ENCODE assay signal across 29 cellular contexts in genomic region chr5:127804886-127805426, GRCh38.
A peak's percentile ranks its signal among the peaks of the same experiment; 100 is the strongest.
DNase-seq lines count a peak whose midpoint lies in the region; ATAC-seq, FAIRE-seq and TF ChIP-seq lines count a peak whose summit lies in the region.
"Had no signal": no experiment of that assay in that cellular context is flagged by ENCODE, and none has a peak within 500 bp of the region (broad histone marks: within the 10 kb centered on the region; RNA-seq: fewer than 3 reads in every experiment).

No MANE protein-coding gene starts in this region.

- peak overlapping the region; percentile 10; the same call in 1 of the 2 replicates for H2AK5ac ChIP-seq in IMR-90 (ENCODE audit: low read depth, low read length)
- no peak overlapping the region for H2AK5ac ChIP-seq in mesenchymal stem cell (ENCODE audit: low read length, severe bottlenecking)

- no peak overlapping the region for H2BK12ac ChIP-seq in mesenchymal stem cell (ENCODE audit: low read length in 2 of 2)

- dilution Hi-C loops in IMR-90 (cut with HindIII; ENCODE audit: low sequenced_read_pairs, unreplicated experiment), result no loop called here

- H3K27me3 ChIP-seq in IMR-90 (ENCODE audit: control insufficient read depth, insufficient read depth, low read length) (no peaks in the 10 kb centered on the region), bronchial epithelial cell (ENCODE audit: control insufficient read depth, insufficient read depth, low read length) (no peaks in the 10 kb centered on the region), mesenchymal stem cell (ENCODE audit: control insufficient read depth in 1 of 2, insufficient read depth in 1 of 2, low read length in 2 of 2) (no peaks in the 10 kb centered on the region)
- H3K27me3 ChIP-seq: adrenal gland, gastroesophageal sphincter, sigmoid colon had no signal

- peak overlapping the region; percentile 55; the same call in 1 of the 2 replicates for H2BK120ac ChIP-seq in IMR-90 (ENCODE audit: low read depth, low read length)
- no peak overlapping the region for H2BK120ac ChIP-seq in mesenchymal stem cell (ENCODE audit: low read depth, low read length)

- no peak for TF ChIP-seq POLR2A in IMR-90 (IDR thresholded peaks at IDR 0.05; ENCODE audit: low read depth, low read length)

- in situ Hi-C loops in IMR-90 (cut with MboI; ENCODE audit: low sequenced_read_pairs), result no loop called here

- intact Hi-C loops in IMR-90 (cut with micrococcal nuclease), result no loop called here

- no peaks in the 10 kb centered on the region for H4K20me1 ChIP-seq in IMR-90 (ENCODE audit: insufficient read depth, low read length)

- no peaks in the 10 kb centered on the region for H3K36me3 ChIP-seq in IMR-90 (ENCODE audit: control insufficient read depth, insufficient read depth, low read length)
- H3K36me3 ChIP-seq in bronchial epithelial cell (ENCODE audit: control insufficient read depth, insufficient read depth, low read length), result no peaks in the 10 kb centered on the region
- no peaks in the 10 kb centered on the region for H3K36me3 ChIP-seq in mesenchymal stem cell (ENCODE audit: control insufficient read depth in 1 of 2, insufficient read depth in 2 of 2, low read depth in 1 of 2, low read length in 2 of 2)
- H3K36me3 ChIP-seq: adrenal gland, gastroesophageal sphincter, sigmoid colon, thoracic aorta had no signal

- H2BK20ac ChIP-seq in IMR-90 (ENCODE audit: low read depth, low read length), result peak overlapping the region; percentile 7; the same call in 1 of the 2 replicates

- POLR2A ChIA-PET in IMR-90 (lab: Charles Lee; ENCODE audit: unreplicated experiment), result no interaction called here

- H3K56ac ChIP-seq in IMR-90 (ENCODE audit: extremely low read depth, insufficient read depth, low read length), result no peak overlapping the region

- H2BK5ac ChIP-seq in IMR-90 (ENCODE audit: low read depth, low read length, poor library complexity, severe bottlenecking), result no peak overlapping the region
- H2BK5ac ChIP-seq in mesenchymal stem cell (ENCODE audit: low read depth, low read length, poor library complexity, severe bottlenecking), result no peak overlapping the region

- no peak overlapping the region; the same call in 2 of the 3 replicates for H2BK15ac ChIP-seq in IMR-90 (ENCODE audit: low read depth, low read length)
- H2BK15ac ChIP-seq in mesenchymal stem cell (ENCODE audit: low read depth, poor library complexity, severe bottlenecking), result no peak overlapping the region

- CTCF ChIA-PET in IMR-90 (lab: Yijun Ruan, JAX), result no interaction called here

- no peak overlapping the region for H3K4me2 ChIP-seq in IMR-90 (ENCODE audit: low read depth, low read length)
- H3K4me2 ChIP-seq in mesenchymal stem cell (ENCODE audit: low read length, poor library complexity, severe bottlenecking), result no peak overlapping the region

- H3K27ac ChIP-seq in IMR-90 (ENCODE audit: insufficient read depth, low read length), result no peak overlapping the region
- H3K27ac ChIP-seq in mesenchymal stem cell (ENCODE audit: low read length, poor library complexity, severe bottlenecking), result no peak overlapping the region
- H3K27ac ChIP-seq: adrenal gland, coronary artery, gastroesophageal sphincter, sigmoid colon, thoracic aorta had no signal

- H3K23ac ChIP-seq in IMR-90 (ENCODE audit: low read depth, low read length) (0 out of 2 replicates have a peak overlapping the region, but pooled peaks have one; percentile 13), mesenchymal stem cell (ENCODE audit: low read length in 2 of 2) (no peak overlapping the region)

- TF ChIP-seq RAD21 in IMR-90 (IDR thresholded peaks at IDR 0.05; ENCODE audit: low read length), result no peak

- BruUV-seq in IMR-90 (replicated peaks; lab: Mats Ljungman, UMichigan), result no TSS peak

- H3K79me1 ChIP-seq in IMR-90 (ENCODE audit: low read depth in 1 of 2, low read length in 2 of 2) (no peaks in the 10 kb centered on the region), mesenchymal stem cell (replicated peaks; ENCODE audit: low read length, poor library complexity, severe bottlenecking) (no peaks in the 10 kb centered on the region)

- WGBS in IMR-90 (ENCODE audit: extremely low coverage in 2 of 2, insufficient read length in 1 of 2), 2 experiments, result 77% methylated on average over 3 of the region's 6 CpGs; no CpG with 5 or more reads in 1 of the 2 experiments
- WGBS in mesenchymal stem cell, result 70% methylated on average over 4 of the region's 6 CpGs

- H3K14ac ChIP-seq in IMR-90 (replicated peaks; ENCODE audit: low read depth, low read length) (no peak overlapping the region), mesenchymal stem cell (ENCODE audit: low read length in 2 of 2) (no peak overlapping the region)

- no peak overlapping the region for H3K4me3 ChIP-seq in IMR-90 (ENCODE audit: insufficient read depth, low read depth, low read length)
- H3K4me3 ChIP-seq in bronchial epithelial cell (ENCODE audit: low read depth, low read length), result no peak overlapping the region
- H3K4me3 ChIP-seq in mesenchymal stem cell (ENCODE audit: insufficient read depth in 1 of 2, low read depth in 1 of 2, low read length in 2 of 2), result no peak overlapping the region
- H3K4me3 ChIP-seq: adrenal gland, coronary artery, gastroesophageal sphincter, sigmoid colon, thoracic aorta had no signal

- no peak overlapping the region; the same call in 1 of the 2 replicates for H4K91ac ChIP-seq in IMR-90 (ENCODE audit: insufficient read depth, low read depth, low read length)
- peak overlapping the region; percentile 58 for H4K91ac ChIP-seq in mesenchymal stem cell (ENCODE audit: low read length)

- H3K9me1 ChIP-seq in IMR-90 (ENCODE audit: insufficient read depth, low read length), result peaks cover 6% of the 10 kb centered on the region; the same call in 1 of the 2 replicates

- DNase-seq in AG20443 (ENCODE audit: low spot score) (peak; percentile 25), IMR-90 (peak; percentile 61), bronchial epithelial cell (ENCODE audit: low read depth) (peak; percentile 80), mesenchymal stem cell (peak; percentile 42), NCI-H1436 treated with DMSO at 0.1 percent for 48 hours (lab: John Stamatoyannopoulos, UW) (no peak), Ammon's horn (ENCODE audit: low spot score) (no peak)
- DNase-seq: activated CD4-positive, alpha-beta T cell treated with anti-CD3 and anti-CD28 coated beads, Interleukin-2, amount 50 U/mL, for 48 hours; activated naive CD4-positive, alpha-beta T cell treated with Interleukin-2 at 50 U/mL for 16 hours; adrenal gland; C1 segment of cervical spinal cord; Caco-2; DMS79 treated with DMSO at 0.1 percent for 48 hours; effector memory CD4-positive, alpha-beta T cell; HFFc6; hypothalamus; immature natural killer cell; mesendoderm; NCI-H187; NCI-H524 treated with DMSO at 0.1 percent for 48 hours; SIG-M5; sigmoid colon; stimulated activated CD4-positive, alpha-beta T cell treated with anti-CD3 and anti-CD28 coated beads, Interleukin-15, amount 100 ng/mL, for 24 hours; stimulated activated naive CD4-positive, alpha-beta T cell had no signal

- H4K8ac ChIP-seq in IMR-90 (ENCODE audit: low read depth in 2 of 2, low read length in 2 of 2) (peak overlapping the region in 1 of 2 experiments; percentile 0; a peak in 1 of 4 replicates), mesenchymal stem cell (ENCODE audit: low read length) (no peak overlapping the region)

- H3K9ac ChIP-seq in IMR-90 (ENCODE audit: low read depth, low read length), result no peak overlapping the region
- H3K9ac ChIP-seq in mesenchymal stem cell (ENCODE audit: low read length), result no peak overlapping the region

- no peaks in the 10 kb centered on the region for H3K9me3 ChIP-seq in IMR-90 (ENCODE audit: control insufficient read depth, insufficient read depth, low read length)
- H3K9me3 ChIP-seq in mesenchymal stem cell (ENCODE audit: control insufficient read depth, low read length), result no peaks in the 10 kb centered on the region
- H3K9me3 ChIP-seq: adrenal gland, Caco-2, gastroesophageal sphincter, sigmoid colon, thoracic aorta had no signal

- peak overlapping the region; percentile 63 for H2AFZ ChIP-seq in IMR-90 (replicated peaks; ENCODE audit: low read length, poor library complexity)
- H2AFZ ChIP-seq in mesenchymal stem cell (ENCODE audit: low read depth, low read length), result no peak overlapping the region

- H3K18ac ChIP-seq in IMR-90 (ENCODE audit: low read depth, low read length), result no peak overlapping the region
- H3K18ac ChIP-seq in mesenchymal stem cell (ENCODE audit: low read depth in 1 of 2, low read length in 2 of 2), result no peak overlapping the region

- no peak overlapping the region for H2AK9ac ChIP-seq in IMR-90 (replicated peaks; ENCODE audit: low read depth, low read length, poor library complexity)

- ATAC-seq in IMR-90 (ENCODE audit: low read depth) (peak; percentile 28; the same call in 1 of the 2 replicates), GM21723 (IDR thresholded peaks at IDR 0.05; ENCODE audit: unreplicated experiment) (no peak)
- ATAC-seq: activated CD4-positive, CD25-positive, alpha-beta regulatory T cell treated with anti-CD3 and anti-CD28 coated beads, Interleukin-2, amount 50 U/mL, for 24 hours; gastroesophageal sphincter; left lobe of liver had no signal

- TF ChIP-seq CTCF in IMR-90 (conservative IDR thresholded peaks at IDR 0.05; ENCODE audit: low read depth, low read length) (no peak), bronchial epithelial cell (IDR thresholded peaks at IDR 0.05; ENCODE audit: insufficient read depth, low read length, severe bottlenecking) (no peak)

- H3K4ac ChIP-seq in IMR-90 (ENCODE audit: low read depth, low read length) (peak overlapping the region; percentile 36; the same call in 1 of the 2 replicates), mesenchymal stem cell (ENCODE audit: low read depth in 1 of 2, low read length in 2 of 2) (peak overlapping the region in 1 of 2 experiments; percentile 9)

- no peak overlapping the region for H4K5ac ChIP-seq in IMR-90 (ENCODE audit: low read depth, low read length)

- H3K4me1 ChIP-seq in IMR-90 (ENCODE audit: control insufficient read depth, insufficient read depth, low read length) (peaks cover 9% of the 10 kb centered on the region), mesenchymal stem cell (ENCODE audit: control insufficient read depth, insufficient read depth, low read depth, low read length) (peaks cover 2% of the 10 kb centered on the region)
- H3K4me1 ChIP-seq: adrenal gland, Caco-2 had no signal

- FAIRE-seq in bronchial epithelial cell (lab: Jason Lieb, UNC), result peak; percentile 84

TF ChIP-seq in IMR-90, 13 proteins besides CTCF, POLR2A, EP300 and RAD21 (continues in another document):
- TF ChIP-seq MAFK (IDR thresholded peaks at IDR 0.05; ENCODE audit: low read depth, low read length), result no peak
- TF ChIP-seq SMC3 (IDR thresholded peaks at IDR 0.05; ENCODE audit: low read depth, low read length), result no peak
- TF ChIP-seq CEBPB (IDR thresholded peaks at IDR 0.05; ENCODE audit: low read depth, low read length), result peak; percentile 64

Comparison
In these comparisons a context has a peak if more than half of its experiments do, and no peak if none do; other contexts are left out.
1. DNase-seq: peak in AG20443 (single experiment), IMR-90 (single experiment), bronchial epithelial cell (single experiment) and mesenchymal stem cell (single experiment); none in NCI-H1436 treated with DMSO at 0.1 percent for 48 hours (single experiment) and Ammon's horn (single experiment).